27 cellular contexts compared by ENCODE assay signal in the genomic region with DNA sequence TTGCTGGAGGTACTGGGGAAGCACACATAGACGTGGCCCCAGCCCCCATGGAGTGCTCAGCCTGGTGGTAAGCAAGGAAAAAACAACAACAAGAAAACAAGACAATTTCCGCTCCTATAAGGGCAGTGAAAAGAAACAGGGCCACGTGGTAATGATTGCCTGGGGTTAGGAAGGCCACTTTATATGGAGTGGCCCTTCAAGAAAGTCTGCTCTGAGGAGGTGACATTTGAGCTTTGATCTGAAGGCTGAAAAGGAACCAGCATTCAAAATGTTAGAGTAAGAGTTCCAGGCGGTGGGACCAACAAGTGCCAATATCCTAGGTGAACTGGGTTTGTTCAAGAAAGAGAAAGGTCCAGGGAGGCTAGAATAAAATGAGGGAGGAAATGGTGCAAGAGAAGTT.
DNase-seq lines count a peak whose midpoint lies in the region; ATAC-seq and TF ChIP-seq lines count a peak whose summit lies in the region.
"Had no signal": no experiment of that assay in that cellular context is flagged by ENCODE, and none has a peak within 500 bp of the region (broad histone marks: within the 10 kb centered on the region; RNA-seq: fewer than 3 reads in every experiment).

No MANE protein-coding gene starts in this region.

- H3K4me1 ChIP-seq in Karpas-422 (ENCODE audit: low read length), result peaks cover 100% of the 10 kb centered on the region
- H3K4me1 ChIP-seq: A549, SJSA1 had no signal

- no peaks in the 10 kb centered on the region for H4K20me1 ChIP-seq in Karpas-422 (ENCODE audit: insufficient read depth, low read depth, low read length)

- H3K4me3 Mint-ChIP-seq in activated B cell treated with CpG ODN at 0.5 μM for 24 hours (no peak overlapping the region), nephron progenitor cell (no peak overlapping the region)
- H3K4me3 Mint-ChIP-seq: CD4-positive, alpha-beta memory T cell had no signal

- H3K27me3 Mint-ChIP-seq in activated B cell treated with CpG ODN at 0.5 μM for 24 hours (no peaks in the 10 kb centered on the region), nephron progenitor cell (ENCODE audit: low read depth, poor library complexity) (peaks cover 3% of the 10 kb centered on the region)
- H3K27me3 Mint-ChIP-seq: CD4-positive, alpha-beta memory T cell had no signal

- H3K79me2 ChIP-seq in Karpas-422 (ENCODE audit: low read length), result peaks cover 89% of the 10 kb centered on the region

- DNase-seq in Karpas-422, result no peak
- DNase-seq in activated B cell treated with CpG ODN at 0.5 μM for 24 hours, result no peak
- DNase-seq in nephron progenitor cell, result no peak
- DNase-seq in NCI-H1417 treated with DMSO at 0.1 percent for 48 hours (lab: John Stamatoyannopoulos, UW), result no peak
- no peak for DNase-seq in SKM-1 treated with dmso at 0.1 percent for 144 hours (lab: John Stamatoyannopoulos, UW; ENCODE audit: unreplicated experiment)
- DNase-seq: AML-193; CD4-positive, alpha-beta memory T cell; COR-L47; EL; GDM1; Kasumi-1; NCI-H1092 treated with DMSO at 0.1 percent for 48 hours; NCI-H1436 treated with DMSO at 0.1 percent for 48 hours; NCI-H187 treated with DMSO at 0.1 percent for 48 hours; NCI-H446; NCI-H524 treated with DMSO at 0.1 percent for 48 hours; NCI-H82; NK-92 treated with Interleukin-12 subunit alpha and Interleukin-12 subunit beta, amount 100 ng/mL, for 24 hours; PC-3; Right ventricle myocardium superior had no signal

- H3K36me3 ChIP-seq in Karpas-422 (ENCODE audit: insufficient read depth, low read length), result peaks cover 25% of the 10 kb centered on the region
- H3K36me3 ChIP-seq: BLaER1 treated with 17β-estradiol and CSF1 and Interleukin-3, amounts not matched to agents 10 nM and 100 nM; SJSA1 had no signal

- no peaks in the 10 kb centered on the region for H3K27me3 ChIP-seq in Karpas-422 (ENCODE audit: low read length)
- H3K27me3 ChIP-seq: BLaER1 treated with 17β-estradiol and CSF1 and Interleukin-3, amounts not matched to agents 10 nM and 100 nM; SJSA1 had no signal

- H3K27ac Mint-ChIP-seq in activated B cell treated with CpG ODN at 0.5 μM for 24 hours (peak overlapping the region; percentile 19), nephron progenitor cell (peak overlapping the region; percentile 91)

- H3K27ac ChIP-seq in Karpas-422 (ENCODE audit: low read length) (peak overlapping the region; percentile 99), cingulate gyrus (ENCODE audit: low read depth, low read length) (peak overlapping the region; percentile 90)
- H3K27ac ChIP-seq: A549; BLaER1 treated with 17β-estradiol and CSF1 and Interleukin-3, amounts not matched to agents 10 nM and 100 nM; SJSA1 had no signal

- H2AFZ ChIP-seq in Karpas-422 (ENCODE audit: low read length), result no peak overlapping the region

- CTCF ChIA-PET in activated B cell treated with CpG ODN at 0.5 μM for 24 hours (lab: Charles Lee), result no interaction called here

- H3K9me2 ChIP-seq in Karpas-422 (replicated peaks; ENCODE audit: insufficient read depth, low read length), result no peaks in the 10 kb centered on the region

- intact Hi-C loops in activated B cell treated with CpG ODN at 0.5 μM for 24 hours (cut with micrococcal nuclease), result no loop called here

- no peaks in the 10 kb centered on the region for H3K9me3 Mint-ChIP-seq in activated B cell treated with CpG ODN at 0.5 μM for 24 hours
- H3K9me3 Mint-ChIP-seq in nephron progenitor cell, result no peaks in the 10 kb centered on the region
- H3K9me3 Mint-ChIP-seq: CD4-positive, alpha-beta memory T cell had no signal

- H3K36me3 Mint-ChIP-seq in activated B cell treated with CpG ODN at 0.5 μM for 24 hours (ENCODE audit: low read depth), result no peaks in the 10 kb centered on the region
- no peaks in the 10 kb centered on the region for H3K36me3 Mint-ChIP-seq in nephron progenitor cell (ENCODE audit: low read depth)
- H3K36me3 Mint-ChIP-seq: CD4-positive, alpha-beta memory T cell had no signal

- H3K4me2 ChIP-seq in Karpas-422 (ENCODE audit: low read depth, low read length, poor library complexity, severe bottlenecking), result no peak overlapping the region
- H3K4me2 ChIP-seq: A549; BLaER1 treated with 17β-estradiol and CSF1 and Interleukin-3, amounts not matched to agents 10 nM and 100 nM had no signal

- TF ChIP-seq CTCF in activated B cell treated with CpG ODN at 0.5 μM for 24 hours (IDR thresholded peaks at IDR 0.05), result no peak
- TF ChIP-seq CTCF in nephron progenitor cell (IDR thresholded peaks at IDR 0.05), result no peak

- H3K4me3 ChIP-seq in Karpas-422 (ENCODE audit: low read length), result no peak overlapping the region
- H3K4me3 ChIP-seq: A549; BLaER1 treated with 17β-estradiol and CSF1 and Interleukin-3, amounts not matched to agents 10 nM and 100 nM; GM12878; SJSA1 had no signal

- ATAC-seq in activated B cell treated with CpG ODN at 0.5 μM for 24 hours (ENCODE audit: low read depth) (no peak), GM21619 (IDR thresholded peaks at IDR 0.05; ENCODE audit: unreplicated experiment) (no peak), GM18909 (IDR thresholded peaks at IDR 0.05; ENCODE audit: poor library complexity, unreplicated experiment) (no peak)
- ATAC-seq: A549, GM12878, PC-3 had no signal

- H3K9me3 ChIP-seq in Karpas-422 (ENCODE audit: low read length), result no peaks in the 10 kb centered on the region
- H3K9me3 ChIP-seq: A549; BLaER1 treated with 17β-estradiol and CSF1 and Interleukin-3, amounts not matched to agents 10 nM and 100 nM; SJSA1 had no signal

- H3K9ac ChIP-seq in Karpas-422 (ENCODE audit: low read length), result no peak overlapping the region
- H3K9ac ChIP-seq: BLaER1 treated with 17β-estradiol and CSF1 and Interleukin-3, amounts not matched to agents 10 nM and 100 nM had no signal

- POLR2A ChIA-PET in activated B cell treated with CpG ODN at 0.5 μM for 24 hours (lab: Charles Lee), result no interaction called here

- peaks cover under 1% of the 10 kb centered on the region for H3K4me1 Mint-ChIP-seq in activated B cell treated with CpG ODN at 0.5 μM for 24 hours
- H3K4me1 Mint-ChIP-seq in nephron progenitor cell, result peaks cover 48% of the 10 kb centered on the region
- H3K4me1 Mint-ChIP-seq: CD4-positive, alpha-beta memory T cell had no signal
